In genomic region chr2:127061377-127062273, GRCh38 we compare ENCODE assay signal across 2 cellular contexts.
TF ChIP-seq lines count a peak whose summit lies in the region.

No MANE protein-coding gene starts in this region.

TF ChIP-seq in liver, 16 proteins besides CTCF, POLR2A, EP300 and RAD21 (continued from another document):
- TF ChIP-seq, protein P1, sequence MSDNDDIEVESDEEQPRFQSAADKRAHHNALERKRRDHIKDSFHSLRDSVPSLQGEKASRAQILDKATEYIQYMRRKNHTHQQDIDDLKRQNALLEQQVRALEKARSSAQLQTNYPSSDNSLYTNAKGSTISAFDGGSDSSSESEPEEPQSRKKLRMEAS (IDR thresholded peaks at IDR 0.05): no peak

TF ChIP-seq in HepG2, 621 proteins besides CTCF, POLR2A, EP300 and RAD21 (continued from another document):
- TF ChIP-seq THAP11 (CRISPR knock-in tag; IDR thresholded peaks at IDR 0.05) (no peak), RFX1 (IDR thresholded peaks at IDR 0.05) (no peak), RARA (CRISPR knock-in tag; IDR thresholded peaks at IDR 0.05) (no peak), ATM (IDR thresholded peaks at IDR 0.05; ENCODE audit: borderline replicate concordance) (no peak), CHD2 (IDR thresholded peaks at IDR 0.05; ENCODE audit: low read depth, low read length) (no peak), MAZ (IDR thresholded peaks at IDR 0.05; ENCODE audit: borderline replicate concordance, low read depth, low read length) (no peak), MAZ (CRISPR knock-in tag; IDR thresholded peaks at IDR 0.05; ENCODE audit: low read depth) (no peak), ARHGAP35 (CRISPR knock-in tag; IDR thresholded peaks at IDR 0.05; ENCODE audit: borderline replicate concordance) (no peak), MTF1 (CRISPR knock-in tag; IDR thresholded peaks at IDR 0.05) (no peak), ZNF766 (CRISPR knock-in tag; IDR thresholded peaks at IDR 0.05; ENCODE audit: borderline replicate concordance) (no peak)
